In genomic region chr6:32164295-32164694, GRCh38 we compare ENCODE assay signal across 13 cellular contexts. TPM values are rescaled to one million over a fixed set of nuclear protein-coding genes. Genes with fewer than 3 reads are reported as not detected.
A peak's percentile ranks its signal among the peaks of the same experiment; 100 is the strongest.
DNase-seq lines count a peak whose midpoint lies in the region; ATAC-seq, FAIRE-seq and TF ChIP-seq lines count a peak whose summit lies in the region.
"Had no signal": no experiment of that assay in that cellular context is flagged by ENCODE, and none has a peak within 500 bp of the region (broad histone marks: within the 10 kb centered on the region; RNA-seq: fewer than 3 reads in every experiment).

EGFL8 (plus strand) TSS chr6:32164595; CDS start chr6:32166166, 1,571 bp downstream.

- no peak within 1 kb of the TSS for H3K4me3 Mint-ChIP-seq in MCF 10A (ENCODE audit: unreplicated experiment)
- no peak within 1 kb of the TSS for H3K4me3 Mint-ChIP-seq in T-helper 2 cell treated with Interferon-gamma antibody and Interleukin-4, amounts not matched to agents 5 μg/mL and 100 μg/mL, for 36 hours
- H3K4me3 Mint-ChIP-seq: stimulated activated effector memory CD8-positive, alpha-beta T cell treated with anti-CD3 and anti-CD28 coated beads, Interleukin-12 subunit alpha, Interleukin-12 subunit beta, amount 100 ng/mL, for 72 hours had no signal

- TF ChIP-seq POLR2A in breast epithelium (IDR thresholded peaks at IDR 0.05) (no peak), GM12892 (IDR thresholded peaks at IDR 0.05; ENCODE audit: low read depth, low read length) (no peak)

- H2BK12ac ChIP-seq in neuronal stem cell (ENCODE audit: low read length): no peak within 1 kb of the TSS

- no peaks in the 10 kb centered on the region for H3K4me1 Mint-ChIP-seq in MCF 10A (ENCODE audit: insufficient read depth, unreplicated experiment)
- no peaks in the 10 kb centered on the region for H3K4me1 Mint-ChIP-seq in T-helper 2 cell treated with Interferon-gamma antibody and Interleukin-4, amounts not matched to agents 5 μg/mL and 100 μg/mL, for 36 hours (ENCODE audit: low read depth)

- no peak within 1 kb of the TSS for H2BK5ac ChIP-seq in neuronal stem cell (ENCODE audit: low read length)

- BruUV-seq in MCF 10A (replicated peaks; lab: Mats Ljungman, UMichigan): no TSS peak

- peak within 1 kb of the TSS; percentile 59 for H2BK15ac ChIP-seq in neuronal stem cell (ENCODE audit: low read length)

- peak within 1 kb of the TSS; percentile 51 for H2AK5ac ChIP-seq in neuronal stem cell (ENCODE audit: low read depth, low read length)

- intact Hi-C loops in breast epithelium (cut with DNase I; ENCODE audit: low total_unique reads) (no loop called here), MCF 10A (cut with micrococcal nuclease) (no loop called here), upper lobe of right lung (cut with DNase I) (no loop called here)

- H3K27me3 Mint-ChIP-seq in MCF 10A (ENCODE audit: insufficient read depth, unreplicated experiment): no peaks in the 10 kb centered on the region
- no peaks in the 10 kb centered on the region for H3K27me3 Mint-ChIP-seq in T-helper 2 cell treated with Interferon-gamma antibody and Interleukin-4, amounts not matched to agents 5 μg/mL and 100 μg/mL, for 36 hours (ENCODE audit: low read depth)

- H3K36me3 ChIP-seq in breast epithelium (no peaks in the 10 kb centered on the region), esophagus (ENCODE audit: control insufficient read depth in 2 of 2, insufficient read depth in 2 of 2, low read length in 1 of 2) (peaks cover 0 to 33% of the 10 kb centered on the region in 2 donors), neuronal stem cell (replicated peaks in 1 of 2; ENCODE audit: control insufficient read depth in 2 of 2, insufficient read depth in 2 of 2, low read length in 2 of 2) (peaks cover 20 to 68% of the 10 kb centered on the region in 2 donors), upper lobe of right lung (peaks cover 30% of the 10 kb centered on the region)

- H3K4ac ChIP-seq in neuronal stem cell (ENCODE audit: low read length): no peak within 1 kb of the TSS

- no peak within 1 kb of the TSS for H3K14ac ChIP-seq in neuronal stem cell (ENCODE audit: low read length)

- POLR2A ChIA-PET in MCF 10A (lab: Yijun Ruan, JAX): interaction anchor here (0.6 kb wide), 1 partner anchor 17 kb away, joined by 3 read pairs; no protein-coding TSS in a partner anchor

- DNase-seq in breast epithelium (ENCODE audit: low spot score in 2 of 2) (no peak), MCF 10A (ENCODE audit: unreplicated experiment) (no peak), neuronal stem cell (ENCODE audit: low spot score) (no peak), upper lobe of right lung (no peak), GM12892 (ENCODE audit: insufficient read length) (no peak)
- DNase-seq in T-helper 2 cell treated with Interferon-gamma antibody and Interleukin-4, amounts not matched to agents 5 μg/mL and 100 μg/mL, for 36 hours (ENCODE audit: low spot score): no peak
- DNase-seq: activated CD4-positive, alpha-beta T cell treated with anti-CD3 and anti-CD28 coated beads for 1 hour; cortex of kidney; DND-41; NCI-H524 had no signal

- H2AFZ ChIP-seq in neuronal stem cell (ENCODE audit: low read length): no peak within 1 kb of the TSS

- no peak within 1 kb of the TSS for H3K9ac ChIP-seq in neuronal stem cell (ENCODE audit: low read depth, low read length, poor library complexity)

- H3K36me3 Mint-ChIP-seq in MCF 10A (ENCODE audit: insufficient read depth, unreplicated experiment): peaks cover 24% of the 10 kb centered on the region
- H3K36me3 Mint-ChIP-seq in T-helper 2 cell treated with Interferon-gamma antibody and Interleukin-4, amounts not matched to agents 5 μg/mL and 100 μg/mL, for 36 hours (ENCODE audit: low read depth): peaks cover 15% of the 10 kb centered on the region

- H3K4me3 ChIP-seq in breast epithelium (no peak within 1 kb of the TSS), esophagus (ENCODE audit: low read depth in 1 of 2, low read length in 2 of 2) (no peak within 1 kb of the TSS), neuronal stem cell (ENCODE audit: low read length in 2 of 2) (no peak within 1 kb of the TSS), upper lobe of right lung (no peak within 1 kb of the TSS)

- TF ChIP-seq CTCF in breast epithelium (IDR thresholded peaks at IDR 0.05) (no peak), MCF 10A (IDR thresholded peaks at IDR 0.05; ENCODE audit: unreplicated experiment) (no peak), upper lobe of right lung (IDR thresholded peaks at IDR 0.05) (no peak)

- H4K8ac ChIP-seq in neuronal stem cell (ENCODE audit: low read depth, low read length): no peak within 1 kb of the TSS

- H3K27me3 ChIP-seq in breast epithelium: no peaks in the 10 kb centered on the region
- no peaks in the 10 kb centered on the region for H3K27me3 ChIP-seq in esophagus (ENCODE audit: control insufficient read depth in 1 of 2, insufficient read depth in 2 of 2, low read length in 2 of 2)
- no peaks in the 10 kb centered on the region for H3K27me3 ChIP-seq in neuronal stem cell (ENCODE audit: control insufficient read depth in 3 of 3, insufficient read depth in 3 of 3, low read depth in 1 of 3, low read length in 3 of 3)
- H3K27me3 ChIP-seq in upper lobe of right lung: no peaks in the 10 kb centered on the region

- H3K4me1 ChIP-seq in breast epithelium (no peaks in the 10 kb centered on the region), esophagus (ENCODE audit: control insufficient read depth in 2 of 2, insufficient read depth in 2 of 2, low read length in 1 of 2) (peaks cover 0 to 3% of the 10 kb centered on the region in 2 donors), neuronal stem cell (ENCODE audit: control insufficient read depth in 2 of 2, insufficient read depth in 1 of 2, low read depth in 1 of 2, low read length in 2 of 2) (peaks cover 0 to 32% of the 10 kb centered on the region in 2 donors), upper lobe of right lung (no peaks in the 10 kb centered on the region)

- no peak for FAIRE-seq in GM12892 (lab: Jason Lieb, UNC)

- peaks cover 2% of the 10 kb centered on the region for H3K79me1 ChIP-seq in neuronal stem cell (ENCODE audit: low read depth, low read length)

- no peak within 1 kb of the TSS for H3K27ac Mint-ChIP-seq in MCF 10A (ENCODE audit: low read depth, unreplicated experiment)
- H3K27ac Mint-ChIP-seq in T-helper 2 cell treated with Interferon-gamma antibody and Interleukin-4, amounts not matched to agents 5 μg/mL and 100 μg/mL, for 36 hours: no peak within 1 kb of the TSS
- H3K27ac Mint-ChIP-seq: stimulated activated effector memory CD8-positive, alpha-beta T cell treated with anti-CD3 and anti-CD28 coated beads, Interleukin-12 subunit alpha, Interleukin-12 subunit beta, amount 100 ng/mL, for 72 hours had no signal

- CTCF ChIA-PET in MCF 10A (lab: Yijun Ruan, JAX): interaction anchor here (0.5 to 1.3 kb wide), 4 partner anchors 10 to 117 kb away, joined by 3 to 4 read pairs (median 3); no protein-coding TSS in a partner anchor

- no peak within 1 kb of the TSS for H4K91ac ChIP-seq in neuronal stem cell (ENCODE audit: low read depth, low read length, poor library complexity)

- peak within 1 kb of the TSS; percentile 43 for H3K4me2 ChIP-seq in neuronal stem cell (ENCODE audit: insufficient read depth, low read length, poor library complexity, severe bottlenecking)

- H3K9me3 Mint-ChIP-seq in MCF 10A (ENCODE audit: unreplicated experiment): no peaks in the 10 kb centered on the region
- no peaks in the 10 kb centered on the region for H3K9me3 Mint-ChIP-seq in T-helper 2 cell treated with Interferon-gamma antibody and Interleukin-4, amounts not matched to agents 5 μg/mL and 100 μg/mL, for 36 hours
- H3K9me3 Mint-ChIP-seq: stimulated activated effector memory CD8-positive, alpha-beta T cell treated with anti-CD3 and anti-CD28 coated beads, Interleukin-12 subunit alpha, Interleukin-12 subunit beta, amount 100 ng/mL, for 72 hours had no signal

- no peak for ATAC-seq in upper lobe of right lung
- ATAC-seq in SK-N-SH treated with all-trans-retinoic acid at 6 μM for 48 hours: no peak
- ATAC-seq: stimulated activated effector memory CD8-positive, alpha-beta T cell treated with anti-CD3 and anti-CD28 coated beads, Interleukin-12 subunit alpha, Interleukin-12 subunit beta, amount 100 ng/mL, for 72 hours had no signal

- H3K9me3 ChIP-seq in breast epithelium: no peaks in the 10 kb centered on the region
- no peaks in the 10 kb centered on the region for H3K9me3 ChIP-seq in esophagus (ENCODE audit: control insufficient read depth in 2 of 2, insufficient read depth in 1 of 2, low read depth in 1 of 2, low read length in 1 of 2)
- H3K9me3 ChIP-seq in neuronal stem cell (replicated peaks in 1 of 2; ENCODE audit: control insufficient read depth in 2 of 2, insufficient read depth in 1 of 2, low read depth in 1 of 2, low read length in 2 of 2): no peaks in the 10 kb centered on the region
- H3K9me3 ChIP-seq in upper lobe of right lung: no peaks in the 10 kb centered on the region

- H3K27ac ChIP-seq in breast epithelium (peak within 1 kb of the TSS; percentile 2 to 61), esophagus (ENCODE audit: low read depth in 2 of 2, low read length in 1 of 2) (no peak within 1 kb of the TSS), neuronal stem cell (replicated peaks; ENCODE audit: low read length) (peak within 1 kb of the TSS; percentile 81), upper lobe of right lung (peak within 1 kb of the TSS; percentile 42)

- H3K18ac ChIP-seq in neuronal stem cell (ENCODE audit: low read length): peak within 1 kb of the TSS; percentile 78

- no peak within 1 kb of the TSS for H2BK120ac ChIP-seq in neuronal stem cell (ENCODE audit: low read depth, low read length)

- H3K23ac ChIP-seq in neuronal stem cell (ENCODE audit: low read depth, low read length, poor library complexity): no peak within 1 kb of the TSS

TF ChIP-seq in SK-N-SH treated with all-trans-retinoic acid at 6 μM for 48 hours, 23 proteins besides CTCF, POLR2A, EP300 and RAD21 (continues in another document):
- no peak for TF ChIP-seq CREB5 (CRISPR knock-in tag; IDR thresholded peaks at IDR 0.05; ENCODE audit: low read depth)
- no peak for TF ChIP-seq CSDC2 (CRISPR knock-in tag; IDR thresholded peaks at IDR 0.05)
- no peak for TF ChIP-seq BACH2 (CRISPR knock-in tag; IDR thresholded peaks at IDR 0.05; ENCODE audit: borderline replicate concordance)
- no peak for TF ChIP-seq SNAI2 (CRISPR knock-in tag; IDR thresholded peaks at IDR 0.05)
- TF ChIP-seq ZNF8 (CRISPR knock-in tag; IDR thresholded peaks at IDR 0.05): no peak

RNA-seq across cellular contexts. Expression of gene EGFL8, which starts in this region (rescaled TPM):
- total RNA-seq in breast epithelium: 10 to 100 TPM; 10.2 to 19.6 (median 11.8) TPM
- 3.1 and 6.7 TPM in 2 replicates for total RNA-seq in MCF 10A (2022)
- 10 to 100 TPM; 18.5 to 27.7 TPM for polyA plus RNA-seq in esophagus
- polyA plus RNA-seq in neuronal stem cell (2013, experiment 1 of 2): 31.8 TPM
- polyA plus RNA-seq in neuronal stem cell (2013, experiment 2 of 2): 34.2 TPM
- 14.5 TPM for total RNA-seq in upper lobe of right lung
- 1.2 TPM for polyA plus RNA-seq in GM12892 (2012; ENCODE audit: missing spikeins)

Comparison
In these comparisons a context has a peak if more than half of its experiments do, and no peak if none do; other contexts are left out.
1. H3K27ac ChIP-seq: peak in breast epithelium (2 of 2), neuronal stem cell (single experiment) and upper lobe of right lung (single experiment); none in esophagus (0 of 2).